In the genomic region with DNA sequence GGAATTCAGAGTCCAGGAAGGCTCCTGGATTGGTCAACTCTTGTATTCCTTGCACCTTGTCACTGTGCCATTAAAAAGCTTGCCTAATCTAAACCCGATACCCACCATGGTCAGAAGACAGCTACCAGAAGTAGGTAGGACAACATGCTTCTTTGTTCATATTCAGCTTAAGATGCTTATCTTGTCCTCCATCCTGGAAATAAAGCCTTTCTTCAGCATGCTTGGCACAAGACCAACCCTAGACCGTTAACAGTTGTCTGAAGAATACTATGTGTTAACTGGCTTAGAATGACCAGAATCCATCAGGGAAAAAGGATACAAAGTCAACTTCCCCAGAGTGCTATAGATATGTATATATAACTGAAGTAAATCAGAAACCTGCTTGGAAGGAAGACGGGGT, we compare ENCODE assay signal across 19 cellular contexts.
"Had no signal": no experiment of that assay in that cellular context is flagged by ENCODE, and none has a peak within 500 bp of the region (broad histone marks: within the 10 kb centered on the region; RNA-seq: fewer than 3 reads in every experiment).

No MANE protein-coding gene starts in this region.

- H3K4me1 ChIP-seq: adrenal gland, foreskin keratinocyte, prostate gland had no signal

- H3K4me3 ChIP-seq: adrenal gland, coronary artery, prostate gland had no signal

- H3K27me3 Mint-ChIP-seq: activated CD8-positive, alpha-beta T cell treated with anti-CD3 and anti-CD28 coated beads for 36 hours; activated naive CD4-positive, alpha-beta T cell treated with anti-CD3 and anti-CD28 coated beads, Interleukin-2, amount 50 U/mL, for 24 hours; stimulated activated naive CD8-positive, alpha-beta T cell treated with anti-CD3 and anti-CD28 coated beads, Interleukin-15, amount 100 ng/mL, for 72 hours; type B pancreatic cell had no signal

- H3K27ac Mint-ChIP-seq: activated CD8-positive, alpha-beta T cell treated with anti-CD3 and anti-CD28 coated beads for 36 hours; activated naive CD4-positive, alpha-beta T cell treated with anti-CD3 and anti-CD28 coated beads, Interleukin-2, amount 50 U/mL, for 24 hours; nephron progenitor cell; stimulated activated naive CD8-positive, alpha-beta T cell treated with anti-CD3 and anti-CD28 coated beads, Interleukin-15, amount 100 ng/mL, for 72 hours; type B pancreatic cell; WTC11 had no signal

- H3K9me3 ChIP-seq: adrenal gland, prostate gland had no signal

- H3K4me3 Mint-ChIP-seq: activated CD8-positive, alpha-beta T cell treated with anti-CD3 and anti-CD28 coated beads for 36 hours; activated naive CD4-positive, alpha-beta T cell treated with anti-CD3 and anti-CD28 coated beads, Interleukin-2, amount 50 U/mL, for 24 hours; brain; nephron progenitor cell; stimulated activated naive CD8-positive, alpha-beta T cell treated with anti-CD3 and anti-CD28 coated beads, Interleukin-15, amount 100 ng/mL, for 72 hours; type B pancreatic cell; WTC11 had no signal

- ATAC-seq: activated CD8-positive, alpha-beta T cell treated with anti-CD3 and anti-CD28 coated beads for 36 hours; foreskin keratinocyte; sciatic nerve; stimulated activated naive CD8-positive, alpha-beta T cell treated with anti-CD3 and anti-CD28 coated beads, Interleukin-15, amount 100 ng/mL, for 72 hours; WTC11 had no signal

- H3K9me3 Mint-ChIP-seq: type B pancreatic cell had no signal

- H3K27ac ChIP-seq: adrenal gland, coronary artery, foreskin keratinocyte, prostate gland had no signal

- H3K36me3 ChIP-seq: adrenal gland, prostate gland had no signal

- DNase-seq: activated CD4-positive, alpha-beta T cell treated with anti-CD3 and anti-CD28 coated beads for 48 hours; activated CD8-positive, alpha-beta T cell treated with anti-CD3 and anti-CD28 coated beads for 36 hours; activated effector memory CD4-positive, alpha-beta T cell treated with anti-CD3 and anti-CD28 coated beads, Interleukin-2, amount 50 U/mL, for 16 hours; activated T-cell treated with anti-CD3 and anti-CD28 coated beads, Interleukin-2, amount 50 U/mL, for 48 hours; adrenal gland; central memory CD4-positive, alpha-beta T cell; effector CD4-positive, alpha-beta T cell; foreskin keratinocyte; kidney glomerular epithelial cell; nephron progenitor cell; occipital lobe; stimulated activated naive CD8-positive, alpha-beta T cell treated with anti-CD3 and anti-CD28 coated beads, Interleukin-15, amount 100 ng/mL, for 72 hours had no signal

- H3K4me1 Mint-ChIP-seq: activated naive CD4-positive, alpha-beta T cell treated with anti-CD3 and anti-CD28 coated beads, Interleukin-2, amount 50 U/mL, for 24 hours; brain; nephron progenitor cell; stimulated activated naive CD8-positive, alpha-beta T cell treated with anti-CD3 and anti-CD28 coated beads, Interleukin-15, amount 100 ng/mL, for 72 hours; WTC11 had no signal

- H3K27me3 ChIP-seq: adrenal gland, foreskin keratinocyte had no signal
